ENCODE assay signal across 9 cellular contexts in genomic region chr20:32820698-32821378, GRCh38. TPM values are rescaled to one million over a fixed set of nuclear protein-coding genes. Genes with fewer than 3 reads are reported as not detected.
DNase-seq lines count a peak whose midpoint lies in the region; FAIRE-seq lines count a peak whose summit lies in the region.
"Had no signal": no experiment of that assay in that cellular context is flagged by ENCODE, and none has a peak within 500 bp of the region (broad histone marks: within the 10 kb centered on the region; RNA-seq: fewer than 3 reads in every experiment).

No MANE protein-coding gene starts in this region.

- H3K27me3 ChIP-seq in layer of hippocampus (ENCODE audit: control insufficient read depth, insufficient read depth, low read length) (no peaks in the 10 kb centered on the region), thymus (ENCODE audit: control insufficient read depth, insufficient read depth) (no peaks in the 10 kb centered on the region)

- H3K36me3 Mint-ChIP-seq in activated naive CD4-positive, alpha-beta T cell treated with anti-CD3 and anti-CD28 coated beads, Interleukin-2, amount 10 ng/mL, durations not matched to agents 7 days and 5 days, result peaks cover 24% of the 10 kb centered on the region

- H3K36me3 ChIP-seq in thymus (ENCODE audit: control insufficient read depth, insufficient read depth), result peaks cover 6% of the 10 kb centered on the region

- no peaks in the 10 kb centered on the region for H3K9me3 Mint-ChIP-seq in activated naive CD4-positive, alpha-beta T cell treated with anti-CD3 and anti-CD28 coated beads, Interleukin-2, amount 10 ng/mL, durations not matched to agents 7 days and 5 days

- peak overlapping the region; percentile 99 for H3K27ac Mint-ChIP-seq in activated naive CD4-positive, alpha-beta T cell treated with anti-CD3 and anti-CD28 coated beads, Interleukin-2, amount 10 ng/mL, durations not matched to agents 7 days and 5 days

- FAIRE-seq in GM19239 (lab: Jason Lieb, UNC), result no peak
- FAIRE-seq in RCC 7860 (lab: Jason Lieb, UNC), result no peak
- FAIRE-seq: colon had no signal

- peak; percentile 27 for DNase-seq in activated naive CD4-positive, alpha-beta T cell treated with anti-CD3 and anti-CD28 coated beads, Interleukin-2, amount 10 ng/mL, durations not matched to agents 7 days and 5 days
- no peak for DNase-seq in activated naive CD4-positive, alpha-beta T cell (lab: John Stamatoyannopoulos, UW)
- no peak for DNase-seq in GM19239 (ENCODE audit: insufficient read length, low spot score)
- DNase-seq in RCC 7860 (ENCODE audit: low spot score), result no peak
- no peak for DNase-seq in NCI-H526 treated with DMSO at 0.1 percent for 48 hours (lab: John Stamatoyannopoulos, UW)

- whole genome bisulfite sequencing in adipose tissue, 3 donors, result 76 to 77% (median 77%) methylated on average over 25 of the region's 25 CpGs
- WGBS in thymus, result 88% methylated on average over 25 of the region's 25 CpGs

- peaks cover 18% of the 10 kb centered on the region for H3K4me1 ChIP-seq in thymus (ENCODE audit: control insufficient read depth, insufficient read depth, low read length)

- H3K9me3 ChIP-seq in thymus (ENCODE audit: control insufficient read depth), result no peaks in the 10 kb centered on the region

- CTCF ChIA-PET in activated naive CD4-positive, alpha-beta T cell treated with anti-CD3 and anti-CD28 coated beads, Interleukin-2, amount 10 ng/mL, durations not matched to agents 7 days and 5 days (lab: Charles Lee), result no interaction called here

- H3K4me3 Mint-ChIP-seq in activated naive CD4-positive, alpha-beta T cell treated with anti-CD3 and anti-CD28 coated beads, Interleukin-2, amount 10 ng/mL, durations not matched to agents 7 days and 5 days, result peak overlapping the region; percentile 99

- peaks cover 47% of the 10 kb centered on the region for H3K4me1 Mint-ChIP-seq in activated naive CD4-positive, alpha-beta T cell treated with anti-CD3 and anti-CD28 coated beads, Interleukin-2, amount 10 ng/mL, durations not matched to agents 7 days and 5 days

- H3K27ac ChIP-seq in adipose tissue (ENCODE audit: low read depth, low read length) (peak overlapping the region; percentile 61), layer of hippocampus (ENCODE audit: low read depth, low read length) (peak overlapping the region; percentile 90), thymus (ENCODE audit: low read depth) (no peak overlapping the region)

- H3K4me3 ChIP-seq in thymus (ENCODE audit: low read length), result peak overlapping the region; percentile 95

- no peaks in the 10 kb centered on the region for H3K27me3 Mint-ChIP-seq in activated naive CD4-positive, alpha-beta T cell treated with anti-CD3 and anti-CD28 coated beads, Interleukin-2, amount 10 ng/mL, durations not matched to agents 7 days and 5 days

RNA-seq across cellular contexts. Expression of gene MAPRE1, which starts 1.1 kb away (rescaled TPM):
- polyA plus RNA-seq in adipose tissue (10 to 100 TPM; 18.0 to 78.4 (median 62.2) TPM), thymus (55.6 TPM)

RNA-seq across cellular contexts. Expression of gene EFCAB8, which starts 37.9 kb away (rescaled TPM):
- under 1 TPM in 2 of 3 donors, not detected in 1; 0.02 to 0.09 TPM for polyA plus RNA-seq in adipose tissue
- 0.46 TPM for polyA plus RNA-seq in thymus

RNA-seq across cellular contexts. Expression of gene DNMT3B, which starts 58.7 kb away (rescaled TPM):
- polyA plus RNA-seq in adipose tissue, result 1 to 10 TPM in 1 of 3 donors, under 1 TPM in 2; 0.42 to 1.8 (median 0.56) TPM
- polyA plus RNA-seq in thymus, result 1.3 TPM
